1 cellular context compared by ENCODE assay signal in genomic region chr14:35825968-35826217, GRCh38.
A peak's percentile ranks its signal among the peaks of the same experiment; 100 is the strongest.
TF ChIP-seq lines count a peak whose summit lies in the region.

No MANE protein-coding gene starts in this region.

TF ChIP-seq in K562, 482 proteins besides CTCF, POLR2A, EP300 and RAD21 (continued from another document):
- no peak for TF ChIP-seq ZBTB40 (IDR thresholded peaks at IDR 0.05)
- TF ChIP-seq ZBTB40 (CRISPR knock-in tag; IDR thresholded peaks at IDR 0.05): no peak
- no peak for TF ChIP-seq NFIC (IDR thresholded peaks at IDR 0.05)
- TF ChIP-seq E2F8 (IDR thresholded peaks at IDR 0.05; ENCODE audit: low read depth, partially characterized antibody): peak; percentile 45
- TF ChIP-seq, protein P1, sequence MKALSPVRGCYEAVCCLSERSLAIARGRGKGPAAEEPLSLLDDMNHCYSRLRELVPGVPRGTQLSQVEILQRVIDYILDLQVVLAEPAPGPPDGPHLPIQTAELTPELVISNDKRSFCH (CRISPR knock-in tag; IDR thresholded peaks at IDR 0.05): no peak
- TF ChIP-seq, protein P1 (tag; IDR thresholded peaks at IDR 0.05): no peak
- peak; percentile 18 for TF ChIP-seq TBP (optimal IDR thresholded peaks at IDR 0.05; ENCODE audit: low read depth, low read length)
- TF ChIP-seq ATF3 (IDR thresholded peaks at IDR 0.05): no peak
- TF ChIP-seq ATF3 (CRISPR knock-in tag; conservative IDR thresholded peaks at IDR 0.05): no peak
- no peak for TF ChIP-seq ZNF445 (CRISPR knock-in tag; IDR thresholded peaks at IDR 0.05; ENCODE audit: low read depth)
- TF ChIP-seq FIP1L1 (IDR thresholded peaks at IDR 0.05; ENCODE audit: low read depth, low read length, poor library complexity, severe bottlenecking): no peak
- no peak for TF ChIP-seq ZC3H4 (CRISPR knock-in tag; IDR thresholded peaks at IDR 0.05; ENCODE audit: borderline replicate concordance)
- TF ChIP-seq FOXA1 (IDR thresholded peaks at IDR 0.05; ENCODE audit: borderline replicate concordance): no peak
- TF ChIP-seq, protein P2, sequence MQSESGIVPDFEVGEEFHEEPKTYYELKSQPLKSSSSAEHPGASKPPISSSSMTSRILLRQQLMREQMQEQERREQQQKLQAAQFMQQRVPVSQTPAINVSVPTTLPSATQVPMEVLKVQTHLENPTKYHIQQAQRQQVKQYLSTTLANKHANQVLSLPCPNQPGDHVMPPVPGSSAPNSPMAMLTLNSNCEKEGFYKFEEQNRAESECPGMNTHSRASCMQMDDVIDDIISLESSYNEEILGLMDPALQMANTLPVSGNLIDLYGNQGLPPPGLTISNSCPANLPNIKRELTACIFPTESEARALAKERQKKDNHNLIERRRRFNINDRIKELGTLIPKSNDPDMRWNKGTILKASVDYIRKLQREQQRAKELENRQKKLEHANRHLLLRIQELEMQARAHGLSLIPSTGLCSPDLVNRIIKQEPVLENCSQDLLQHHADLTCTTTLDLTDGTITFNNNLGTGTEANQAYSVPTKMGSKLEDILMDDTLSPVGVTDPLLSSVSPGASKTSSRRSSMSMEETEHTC (IDR thresholded peaks at IDR 0.05): no peak
